In genomic region chr22:32958021-32958420, GRCh38 we compare ENCODE assay signal across 1 cellular context.
TF ChIP-seq lines count a peak whose summit lies in the region.

No MANE protein-coding gene starts in this region.

TF ChIP-seq in GM23338, 12 proteins besides CTCF, POLR2A, EP300 and RAD21 (continued from another document):
- TF ChIP-seq REST (IDR thresholded peaks at IDR 0.05; ENCODE audit: unreplicated experiment): no peak
- no peak for TF ChIP-seq ZNF331 (CRISPR knock-in tag; IDR thresholded peaks at IDR 0.05; ENCODE audit: low read depth)
- TF ChIP-seq ZNF114 (CRISPR knock-in tag; IDR thresholded peaks at IDR 0.05): no peak
- TF ChIP-seq CREB1 (CRISPR knock-in tag; IDR thresholded peaks at IDR 0.05; ENCODE audit: low read depth): no peak
- no peak for TF ChIP-seq ZNF462 (CRISPR knock-in tag; IDR thresholded peaks at IDR 0.05)
TF ChIP-seq in GM23338: peak in this region for 0.
